ENCODE assay signal across 18 cellular contexts in genomic region chr7:158166386-158167340, GRCh38.
A peak's percentile ranks its signal among the peaks of the same experiment; 100 is the strongest.
DNase-seq lines count a peak whose midpoint lies in the region; ATAC-seq, FAIRE-seq and TF ChIP-seq lines count a peak whose summit lies in the region.
"Had no signal": no experiment of that assay in that cellular context is flagged by ENCODE, and none has a peak within 500 bp of the region (broad histone marks: within the 10 kb centered on the region; RNA-seq: fewer than 3 reads in every experiment).

No MANE protein-coding gene starts in this region.

- no peak overlapping the region for H3K23ac ChIP-seq in trophoblast cell (ENCODE audit: low read length)

- peak in 2 of 3 donors; percentile 39 to 68 for DNase-seq in right lobe of liver
- no peak for DNase-seq in HepG2 (ENCODE audit: low spot score)
- peak; percentile 58 for DNase-seq in coronary artery (ENCODE audit: low spot score)
- DNase-seq in trophoblast cell = no peak
- DNase-seq in NAMALWA (ENCODE audit: low spot score) = no peak
- DNase-seq: ACHN; C1 segment of cervical spinal cord; CD4-positive, alpha-beta T cell; DMS153; DMS79 treated with DMSO at 0.1 percent for 48 hours; EL; GOT3 had no signal

- H3K9me3 ChIP-seq in right lobe of liver (no peaks in the 10 kb centered on the region), HepG2 (ENCODE audit: low read length) (no peaks in the 10 kb centered on the region), trophoblast cell (ENCODE audit: insufficient read depth, low read depth, low read length) (peaks cover 37% of the 10 kb centered on the region)
- H3K9me3 ChIP-seq: HAP-1 had no signal

- no peaks in the 10 kb centered on the region for H3K4me1 ChIP-seq in right lobe of liver
- peaks cover 5% of the 10 kb centered on the region for H3K4me1 ChIP-seq in HepG2 (ENCODE audit: insufficient read depth, low read length)
- H3K4me1 ChIP-seq in trophoblast cell (ENCODE audit: control insufficient read depth in 1 of 2, insufficient read depth in 2 of 2, low read length in 2 of 2) = no peaks in the 10 kb centered on the region
- H3K4me1 ChIP-seq: HAP-1 had no signal

- ATAC-seq in right lobe of liver = no peak
- ATAC-seq in HepG2 = no peak
- no peak for ATAC-seq in GM18520 (IDR thresholded peaks at IDR 0.05; ENCODE audit: unreplicated experiment)
- ATAC-seq in HG03025 (IDR thresholded peaks at IDR 0.05; ENCODE audit: low FRiP score, unreplicated experiment) = no peak

- no peaks in the 10 kb centered on the region for H4K20me1 ChIP-seq in HepG2 (ENCODE audit: insufficient read depth, low read length)

- H3K4me3 ChIP-seq in right lobe of liver (no peak overlapping the region), HepG2 (replicated peaks in 1 of 3; ENCODE audit: insufficient read depth in 1 of 3, low read depth in 2 of 3, low read length in 3 of 3) (no peak overlapping the region), coronary artery (no peak overlapping the region), trophoblast cell (ENCODE audit: low read depth, low read length) (peak overlapping the region; percentile 32)
- H3K4me3 ChIP-seq: HAP-1 had no signal

- TF ChIP-seq CTCF in right lobe of liver (IDR thresholded peaks at IDR 0.05) (no peak), HepG2 (CRISPR knock-in tag; IDR thresholded peaks at IDR 0.05) (no peak), coronary artery (IDR thresholded peaks at IDR 0.05) (no peak)

- BruUV-seq in HepG2 (replicated peaks; lab: Mats Ljungman, UMichigan) = no TSS peak

- FAIRE-seq in HepG2 (lab: Jason Lieb, UNC) = no peak
- FAIRE-seq: D721Med, G401.6, GM12891 had no signal

- no peak overlapping the region for H3K9ac ChIP-seq in HepG2 (ENCODE audit: insufficient read depth, low read depth, low read length)
- H3K9ac ChIP-seq in trophoblast cell (ENCODE audit: low read length) = no peak overlapping the region

- whole genome bisulfite sequencing in right lobe of liver (ENCODE audit: insufficient coverage, low coverage, low lambda C conversion rate, missing lambda C conversion rate) = 69% methylated on average over 16 of the region's 41 CpGs
- WGBS in HepG2 (ENCODE audit: low lambda C conversion rate) = 89% methylated on average over 37 of the region's 41 CpGs
- no CpG with 5 or more reads among the region's 41 CpGs for WGBS in trophoblast cell (ENCODE audit: extremely low coverage, insufficient coverage, insufficient read length)

- no peak for TF ChIP-seq POLR2A in right lobe of liver (IDR thresholded peaks at IDR 0.05)
- no peak for TF ChIP-seq POLR2A in HepG2 (IDR thresholded peaks at IDR 0.05; ENCODE audit: insufficient read depth in 1 of 2, low read depth in 2 of 2, low read length in 2 of 2)

- H3K4ac ChIP-seq in trophoblast cell (ENCODE audit: low read depth, low read length) = no peak overlapping the region

- no peaks in the 10 kb centered on the region for H3K79me1 ChIP-seq in trophoblast cell (ENCODE audit: low read length)

- no peak overlapping the region for H3K27ac ChIP-seq in right lobe of liver
- H3K27ac ChIP-seq in HepG2 (ENCODE audit: extremely low read length, insufficient read depth, low read length) = no peak overlapping the region
- no peak overlapping the region for H3K27ac ChIP-seq in coronary artery
- no peak overlapping the region for H3K27ac ChIP-seq in trophoblast cell (ENCODE audit: low read depth, low read length)

- H2BK12ac ChIP-seq in trophoblast cell (ENCODE audit: low read length) = no peak overlapping the region

- no peak overlapping the region for H4K12ac ChIP-seq in trophoblast cell (ENCODE audit: low read depth, low read length)

- no peak overlapping the region for H4K8ac ChIP-seq in trophoblast cell (ENCODE audit: low read depth, low read length)

- H4K91ac ChIP-seq in trophoblast cell (ENCODE audit: low read depth, low read length) = no peak overlapping the region

- TF ChIP-seq RAD21 in HepG2 (CRISPR knock-in tag; IDR thresholded peaks at IDR 0.05) = no peak

- H3K36me3 ChIP-seq in right lobe of liver = no peaks in the 10 kb centered on the region
- no peaks in the 10 kb centered on the region; a peak in 3 of 5 replicates for H3K36me3 ChIP-seq in HepG2 (replicated peaks in 1 of 2; ENCODE audit: control insufficient read depth in 1 of 2, insufficient read depth in 2 of 2, low read length in 2 of 2)
- no peaks in the 10 kb centered on the region for H3K36me3 ChIP-seq in trophoblast cell (ENCODE audit: control insufficient read depth in 1 of 2, insufficient read depth in 2 of 2, low read length in 2 of 2)
- H3K36me3 ChIP-seq: HAP-1 had no signal

- POLR2A ChIA-PET in HepG2 (lab: Yijun Ruan, JAX) = no interaction called here

- H3K79me2 ChIP-seq in HepG2 (ENCODE audit: insufficient read depth, low read length) = no peaks in the 10 kb centered on the region
- no peaks in the 10 kb centered on the region for H3K79me2 ChIP-seq in trophoblast cell (ENCODE audit: control insufficient read depth, insufficient read depth, low read length, poor library complexity)

- in situ Hi-C loops in HepG2 (cut with HindIII; ENCODE audit: extremely low pct_ligation_motif_present, low pct_unique_long_range_greater_than_20kb) = no loop called here

- TF ChIP-seq EP300 in HepG2 (IDR thresholded peaks at IDR 0.05; ENCODE audit: low read depth in 2 of 2, low read length in 2 of 2) (no peak), HepG2 (CRISPR knock-in tag; IDR thresholded peaks at IDR 0.05; ENCODE audit: borderline replicate concordance) (no peak)

- no peak overlapping the region for H3K18ac ChIP-seq in trophoblast cell (ENCODE audit: low read length)

- no peak overlapping the region for H2AK5ac ChIP-seq in trophoblast cell (ENCODE audit: low read length)

- CTCF ChIA-PET in HepG2 (lab: Yijun Ruan, JAX; ENCODE audit: low intra/inter-chr PET ratio, low total read pairs) = no interaction called here

- H2BK120ac ChIP-seq in trophoblast cell (ENCODE audit: insufficient read depth, low read length, poor library complexity) = no peak overlapping the region

- H3K4me2 ChIP-seq in HepG2 (ENCODE audit: low read depth, low read length) (no peak overlapping the region), trophoblast cell (ENCODE audit: low read length) (no peak overlapping the region)

- H2BK5ac ChIP-seq in trophoblast cell (ENCODE audit: low read depth, low read length, poor library complexity) = no peak overlapping the region

- H3K14ac ChIP-seq in trophoblast cell (ENCODE audit: low read length) = no peak overlapping the region

- intact Hi-C loops in right lobe of liver (cut with DNase I) (no loop called here), HepG2 (cut with micrococcal nuclease; ENCODE audit: unreplicated experiment) (no loop called here)

- no peak overlapping the region for H2AFZ ChIP-seq in HepG2 (ENCODE audit: low read length)
- no peak overlapping the region for H2AFZ ChIP-seq in trophoblast cell (ENCODE audit: insufficient read depth, low read length, poor library complexity)

- H3K27me3 ChIP-seq in right lobe of liver (no peaks in the 10 kb centered on the region), HepG2 (ENCODE audit: control insufficient read depth in 1 of 2, insufficient read depth in 2 of 2, low read length in 2 of 2) (no peaks in the 10 kb centered on the region), trophoblast cell (ENCODE audit: insufficient read depth, low read length) (no peaks in the 10 kb centered on the region)

TF ChIP-seq in HepG2, 621 proteins besides CTCF, POLR2A, EP300 and RAD21 (continues in another document):
- TF ChIP-seq PHF5A (CRISPR knock-in tag; IDR thresholded peaks at IDR 0.05; ENCODE audit: low read depth, unreplicated experiment) (no peak), HNF4G (IDR thresholded peaks at IDR 0.05; ENCODE audit: borderline replicate concordance, low read depth, low read length) (no peak), HNF4G (CRISPR knock-in tag; IDR thresholded peaks at IDR 0.05; ENCODE audit: borderline replicate concordance, low read depth) (no peak), ZNF253 (CRISPR knock-in tag; IDR thresholded peaks at IDR 0.05; ENCODE audit: borderline replicate concordance) (no peak), RFX5 (IDR thresholded peaks at IDR 0.05; ENCODE audit: low read depth, low read length) (no peak), SRF (IDR thresholded peaks at IDR 0.05; ENCODE audit: low read depth, low read length) (no peak)

Comparison
In these comparisons a context has a peak if more than half of its experiments do, and no peak if none do; other contexts are left out.
1. DNase-seq: peak in right lobe of liver (2 of 3) and coronary artery (single experiment); none in HepG2 (single experiment), trophoblast cell (0 of 2) and NAMALWA (single experiment).